In genomic region chr1:227728059-227728891, GRCh38 we compare ENCODE assay signal across 8 cellular contexts. TPM values are rescaled to one million over a fixed set of nuclear protein-coding genes. Genes with fewer than 3 reads are reported as not detected.
DNase-seq lines count a peak whose midpoint lies in the region; ATAC-seq and TF ChIP-seq lines count a peak whose summit lies in the region.

No MANE protein-coding gene starts in this region.

- H3K36me3 ChIP-seq in skeletal muscle satellite cell (ENCODE audit: insufficient read depth, low read length), result peaks cover 18% of the 10 kb centered on the region

- H3K4me1 ChIP-seq in skeletal muscle satellite cell (ENCODE audit: control insufficient read depth, insufficient read depth, low read length), result peaks cover 10% of the 10 kb centered on the region

- no peaks in the 10 kb centered on the region for H3K9me3 ChIP-seq in skeletal muscle satellite cell (replicated peaks; ENCODE audit: low read length)

- H3K4me1 Mint-ChIP-seq in CD14-positive monocyte, result peaks cover 16% of the 10 kb centered on the region
- peaks cover 10% of the 10 kb centered on the region for H3K4me1 Mint-ChIP-seq in T-helper 1 cell treated with Interleukin-12 subunit alpha and Interleukin-12 subunit beta and Interleukin-4 antibody, amounts not matched to agents 30 μg/mL and 1 μg/mL, for 36 hours (ENCODE audit: low read depth)

- ATAC-seq in GM21367 (IDR thresholded peaks at IDR 0.05; ENCODE audit: unreplicated experiment) (peak; percentile 39), HG03520 (IDR thresholded peaks at IDR 0.05; ENCODE audit: unreplicated experiment) (no peak)

- peak overlapping the region; percentile 83 for H3K4me2 ChIP-seq in skeletal muscle satellite cell (ENCODE audit: low read length)

- TF ChIP-seq CTCF in CD14-positive monocyte (IDR thresholded peaks at IDR 0.05), result no peak

- DNase-seq in CD14-positive monocyte (ENCODE audit: low spot score) (no peak), NCI-H1105 (lab: John Stamatoyannopoulos, UW) (peak; percentile 52), astrocyte of the hippocampus (ENCODE audit: low read depth, low spot score) (peak; percentile 81)

- no peaks in the 10 kb centered on the region for H3K27me3 ChIP-seq in skeletal muscle satellite cell (ENCODE audit: control insufficient read depth, insufficient read depth, low read length)

- intact Hi-C loops in CD14-positive monocyte (cut with micrococcal nuclease), result no loop called here

- H3K27me3 Mint-ChIP-seq in CD14-positive monocyte (ENCODE audit: low read depth in 3 of 3), result peaks cover 23 to 43% (median 32%) of the 10 kb centered on the region in 3 donors
- peaks cover 3% of the 10 kb centered on the region for H3K27me3 Mint-ChIP-seq in T-helper 1 cell treated with Interleukin-12 subunit alpha and Interleukin-12 subunit beta and Interleukin-4 antibody, amounts not matched to agents 30 μg/mL and 1 μg/mL, for 36 hours (ENCODE audit: low read depth)

- no peak overlapping the region for H3K9ac ChIP-seq in skeletal muscle satellite cell (ENCODE audit: low read depth, low read length)

- peaks cover 2 to 18% (median 11%) of the 10 kb centered on the region in 7 donors for H3K9me3 Mint-ChIP-seq in CD14-positive monocyte
- H3K9me3 Mint-ChIP-seq in T-helper 1 cell treated with Interleukin-12 subunit alpha and Interleukin-12 subunit beta and Interleukin-4 antibody, amounts not matched to agents 30 μg/mL and 1 μg/mL, for 36 hours, result peaks cover 15% of the 10 kb centered on the region

- peak overlapping the region; percentile 67 for H3K4me3 ChIP-seq in iPS-11a (ENCODE audit: low read depth, low read length)
- H3K4me3 ChIP-seq in skeletal muscle satellite cell (ENCODE audit: low read length), result peak overlapping the region; percentile 66

- peak overlapping the region; percentile 73 to 86 for H3K4me3 Mint-ChIP-seq in CD14-positive monocyte
- peak overlapping the region; percentile 82 for H3K4me3 Mint-ChIP-seq in T-helper 1 cell treated with Interleukin-12 subunit alpha and Interleukin-12 subunit beta and Interleukin-4 antibody, amounts not matched to agents 30 μg/mL and 1 μg/mL, for 36 hours

- peaks cover 8 to 16% of the 10 kb centered on the region in 2 donors for H3K36me3 Mint-ChIP-seq in CD14-positive monocyte
- peaks cover 3% of the 10 kb centered on the region for H3K36me3 Mint-ChIP-seq in T-helper 1 cell treated with Interleukin-12 subunit alpha and Interleukin-12 subunit beta and Interleukin-4 antibody, amounts not matched to agents 30 μg/mL and 1 μg/mL, for 36 hours (ENCODE audit: low read depth)

- peak overlapping the region in 1 of 7 donors; percentile 6 for H3K27ac Mint-ChIP-seq in CD14-positive monocyte
- H3K27ac Mint-ChIP-seq in T-helper 1 cell treated with Interleukin-12 subunit alpha and Interleukin-12 subunit beta and Interleukin-4 antibody, amounts not matched to agents 30 μg/mL and 1 μg/mL, for 36 hours, result no peak overlapping the region

RNA-seq across cellular contexts. Expression of gene JMJD4, which starts 6.8 kb away (rescaled TPM):
- polyA plus RNA-seq in CD14-positive monocyte, result 10 to 100 TPM; 11.2 TPM
- 39.5 and 43.9 TPM in 2 replicates for total RNA-seq in skeletal muscle satellite cell (2012; rRNA removed)

RNA-seq across cellular contexts. Expression of gene SNAP47, which starts 7.0 kb away (rescaled TPM):
- polyA plus RNA-seq in CD14-positive monocyte, result 10 to 100 TPM; 20.5 to 25.0 TPM
- total RNA-seq in skeletal muscle satellite cell (2012; rRNA removed), result 30.9 and 31.5 TPM in 2 replicates
